ENCODE assay signal across 8 cellular contexts in genomic region chr6:163170294-163170883, GRCh38.
DNase-seq lines count a peak whose midpoint lies in the region; ATAC-seq, FAIRE-seq and TF ChIP-seq lines count a peak whose summit lies in the region.

No MANE protein-coding gene starts in this region.

- H3K4me1 ChIP-seq in endothelial cell of umbilical vein (ENCODE audit: control insufficient read depth, extremely low read depth, insufficient read depth, low read length) = no peaks in the 10 kb centered on the region

- peak; percentile 66 for ATAC-seq in HG02571 (IDR thresholded peaks at IDR 0.05; ENCODE audit: unreplicated experiment)
- ATAC-seq in GM19467 (IDR thresholded peaks at IDR 0.05; ENCODE audit: unreplicated experiment) = no peak

- no peaks in the 10 kb centered on the region for H4K20me1 ChIP-seq in endothelial cell of umbilical vein (replicated peaks; ENCODE audit: control insufficient read depth, extremely low read depth, insufficient read depth, low read length)

- TF ChIP-seq POLR2A in endothelial cell of umbilical vein (IDR thresholded peaks at IDR 0.05; ENCODE audit: low read depth, low read length) = no peak

- no peak overlapping the region for H2AFZ ChIP-seq in endothelial cell of umbilical vein (ENCODE audit: low read depth, low read length)

- peak; percentile 76 to 77 for TF ChIP-seq CTCF in endothelial cell of umbilical vein (IDR thresholded peaks at IDR 0.05; ENCODE audit: extremely low read depth in 1 of 2, insufficient read depth in 1 of 2, low read depth in 1 of 2, low read length in 2 of 2)

- no TSS peak for BruUV-seq in endothelial cell of umbilical vein (replicated peaks; lab: Mats Ljungman, UMichigan)

- no peaks in the 10 kb centered on the region for H3K79me2 ChIP-seq in endothelial cell of umbilical vein (ENCODE audit: control insufficient read depth, insufficient read depth, low read length)

- H3K4me2 ChIP-seq in endothelial cell of umbilical vein (ENCODE audit: insufficient read depth, low read length) = no peak overlapping the region

- H3K9ac ChIP-seq in endothelial cell of umbilical vein (replicated peaks; ENCODE audit: extremely low read depth, insufficient read depth, low read length) = no peak overlapping the region

- FAIRE-seq in endothelial cell of umbilical vein (lab: Jason Lieb, UNC) = peak; percentile 56

- no peaks in the 10 kb centered on the region for H3K36me3 ChIP-seq in endothelial cell of umbilical vein (ENCODE audit: control insufficient read depth in 2 of 2, extremely low read depth in 1 of 2, insufficient read depth in 2 of 2, low read length in 2 of 2)

- POLR2A ChIA-PET in endothelial cell of umbilical vein (lab: Charles Lee) = no interaction called here

- no peak overlapping the region for H3K27ac ChIP-seq in endothelial cell of umbilical vein (ENCODE audit: insufficient read depth, low read depth, low read length)

- H3K27me3 ChIP-seq in endothelial cell of umbilical vein (ENCODE audit: control insufficient read depth in 2 of 2, insufficient read depth in 2 of 2, low read length in 2 of 2) = peaks cover 2 to 3% of the 10 kb centered on the region in 2 experiments

- intact Hi-C loops in endothelial cell of umbilical vein (cut with micrococcal nuclease) = no loop called here

- peak; percentile 15 for DNase-seq in activated T-cell treated with anti-CD3 and anti-CD28 coated beads for 24 hours (ENCODE audit: low read depth)
- no peak for DNase-seq in activated T-cell treated with anti-CD3 and anti-CD28 coated beads for 4 hours
- peak; percentile 46 for DNase-seq in OCI-M1 (lab: John Stamatoyannopoulos, UW)
- peak; percentile 14 for DNase-seq in endothelial cell of umbilical vein (ENCODE audit: low read depth, low spot score)
- DNase-seq in stimulated activated CD4-positive, alpha-beta T cell treated with anti-CD3 and anti-CD28 coated beads, Interleukin-15, amount 100 ng/mL, for 24 hours = peak; percentile 46
- DNase-seq in central memory CD4-positive, alpha-beta T cell = no peak

- CTCF ChIA-PET in endothelial cell of umbilical vein (lab: Charles Lee) = interaction anchor here (0.6 to 2.9 kb wide), 17 partner anchors 9 to 1778 kb away, joined by 3 to 12 read pairs (median 3); no protein-coding TSS in a partner anchor

- H3K9me3 ChIP-seq in endothelial cell of umbilical vein (replicated peaks; ENCODE audit: control insufficient read depth, insufficient read depth, low read length) = no peaks in the 10 kb centered on the region

- H3K4me3 ChIP-seq in endothelial cell of umbilical vein (replicated peaks in 1 of 3; ENCODE audit: insufficient read depth in 1 of 3, low read depth in 1 of 3, low read length in 3 of 3) = no peak overlapping the region

- dilution Hi-C loops in endothelial cell of umbilical vein (cut with MboI; ENCODE audit: extremely low pct_ligation_motif_present, low sequenced_read_pairs) = no loop called here

- no peaks in the 10 kb centered on the region for H3K9me1 ChIP-seq in endothelial cell of umbilical vein (replicated peaks; ENCODE audit: control insufficient read depth, extremely low read depth, insufficient read depth, low read length)

TF ChIP-seq in endothelial cell of umbilical vein, 7 proteins besides CTCF, POLR2A, EP300 and RAD21:
- TF ChIP-seq JUN (IDR thresholded peaks at IDR 0.05; ENCODE audit: borderline replicate concordance, insufficient read depth, insufficient read length, low read depth) (no peak), MYC (IDR thresholded peaks at IDR 0.05; ENCODE audit: low read depth, low read length) (no peak), FOS (IDR thresholded peaks at IDR 0.05; ENCODE audit: borderline replicate concordance, insufficient read depth, low read length) (no peak), EZH2 (IDR thresholded peaks at IDR 0.05; ENCODE audit: borderline replicate concordance, low read depth, low read length, severe bottlenecking) (no peak), POLR2AphosphoS5 (IDR thresholded peaks at IDR 0.05; ENCODE audit: insufficient read depth, low read depth, low read length) (no peak), MAX (IDR thresholded peaks at IDR 0.05; ENCODE audit: insufficient read depth, insufficient read length) (no peak), GATA2 (IDR thresholded peaks at IDR 0.05; ENCODE audit: insufficient read depth, insufficient read length, low read depth, low read length) (no peak)
TF ChIP-seq in endothelial cell of umbilical vein: peak in this region for 0.

Comparison
In these comparisons a context has a peak if more than half of its experiments do, and no peak if none do; other contexts are left out.
1. DNase-seq: peak in activated T-cell treated with anti-CD3 and anti-CD28 coated beads for 24 hours (single experiment), OCI-M1 (single experiment), endothelial cell of umbilical vein (single experiment) and stimulated activated CD4-positive, alpha-beta T cell treated with anti-CD3 and anti-CD28 coated beads, Interleukin-15, amount 100 ng/mL, for 24 hours (single experiment); none in activated T-cell treated with anti-CD3 and anti-CD28 coated beads for 4 hours (single experiment) and central memory CD4-positive, alpha-beta T cell (single experiment).